ENCODE assay signal across 8 cellular contexts in the genomic region with DNA sequence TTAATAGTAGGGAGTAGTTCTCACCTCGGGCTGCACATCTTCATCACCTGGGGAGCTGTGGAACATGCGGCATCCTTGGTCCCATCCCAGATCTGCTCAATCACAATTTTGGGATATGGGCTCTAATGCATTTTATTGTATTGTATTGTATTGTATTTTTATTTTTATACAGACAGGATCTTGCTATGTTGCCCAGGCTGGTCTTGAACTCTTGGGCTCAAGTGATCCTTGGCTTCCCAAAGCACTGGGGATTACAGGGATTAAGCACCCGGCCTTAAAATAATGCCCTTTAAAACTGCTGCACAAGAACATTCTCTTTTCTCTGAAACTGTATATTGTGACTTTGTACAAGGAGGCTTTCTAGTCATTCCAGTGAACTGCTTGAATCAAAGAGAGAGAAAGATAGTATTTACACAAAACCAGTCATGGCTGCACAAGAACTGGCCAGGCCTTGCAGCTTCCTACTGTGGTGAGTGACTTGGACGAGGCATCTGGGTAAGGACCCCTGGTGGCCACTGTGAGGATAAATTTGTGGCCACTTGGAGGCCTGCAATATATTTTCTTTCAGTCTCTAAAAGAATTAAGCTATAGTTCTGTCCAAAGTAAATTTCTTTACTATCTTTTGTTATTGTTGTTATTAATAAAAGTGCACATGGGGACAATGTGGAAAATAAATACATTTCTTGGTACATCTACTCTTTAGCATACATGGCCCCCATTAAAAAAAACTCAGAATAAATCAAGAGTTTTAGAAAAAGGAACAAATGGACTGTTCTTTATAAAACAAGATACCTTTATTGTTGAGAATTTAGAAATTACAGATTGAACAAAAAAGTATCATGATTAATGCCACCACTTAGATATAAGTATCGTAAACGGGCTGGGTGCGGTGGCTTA. TPM values are rescaled to one million over a fixed set of nuclear protein-coding genes. Genes with fewer than 3 reads are reported as not detected.
DNase-seq lines count a peak whose midpoint lies in the region; ATAC-seq and TF ChIP-seq lines count a peak whose summit lies in the region.

No MANE protein-coding gene starts in this region.

- TF ChIP-seq CTCF in PC-9 (conservative IDR thresholded peaks at IDR 0.05) (peak; percentile 89), fibroblast of mammary gland (conservative IDR thresholded peaks at IDR 0.05; ENCODE audit: control insufficient read depth, insufficient read depth, low read depth, low read length) (peak; percentile 80), neural progenitor cell (IDR thresholded peaks at IDR 0.05) (peak; percentile 83), suprapubic skin (IDR thresholded peaks at IDR 0.05) (peak; percentile 70 to 76)

- H3K36me3 ChIP-seq in PC-9 (ENCODE audit: low read depth): no peaks in the 10 kb centered on the region
- no peaks in the 10 kb centered on the region for H3K36me3 ChIP-seq in neural progenitor cell
- H3K36me3 ChIP-seq in suprapubic skin: peaks cover 3% of the 10 kb centered on the region

- H3K9me3 Mint-ChIP-seq in activated T-cell treated with anti-CD3 and anti-CD28 coated beads, Interleukin-2, amount 50 U/mL, for 4 hours: no peaks in the 10 kb centered on the region
- peaks cover 2% of the 10 kb centered on the region for H3K9me3 Mint-ChIP-seq in neural progenitor cell

- no peak overlapping the region for H3K4me3 Mint-ChIP-seq in activated T-cell treated with anti-CD3 and anti-CD28 coated beads, Interleukin-2, amount 50 U/mL, for 4 hours
- H3K4me3 Mint-ChIP-seq in neural progenitor cell: no peak overlapping the region

- H3K27me3 ChIP-seq in PC-9 (ENCODE audit: insufficient read depth, low read depth) (no peaks in the 10 kb centered on the region), neural progenitor cell (no peaks in the 10 kb centered on the region), suprapubic skin (no peaks in the 10 kb centered on the region)

- POLR2A ChIA-PET in PC-9 (lab: Charles Lee; ENCODE audit: unreplicated experiment): interaction anchor here (0.5 to 0.9 kb wide), 3 partner anchors 87 to 557 kb away, joined by 3 to 4 read pairs (median 3); partner anchors contain the start of genes ARID4B and GGPS1

- H3K27ac ChIP-seq in PC-9: no peak overlapping the region
- H3K27ac ChIP-seq in neural progenitor cell: no peak overlapping the region
- no peak overlapping the region for H3K27ac ChIP-seq in suprapubic skin

- H3F3A ChIP-seq in PC-9 (ENCODE audit: insufficient read depth, low read depth) (peaks cover 35% of the 10 kb centered on the region), neural progenitor cell (ENCODE audit: low read depth) (peaks cover 16% of the 10 kb centered on the region)

- no peaks in the 10 kb centered on the region for H3K27me3 Mint-ChIP-seq in activated T-cell treated with anti-CD3 and anti-CD28 coated beads, Interleukin-2, amount 50 U/mL, for 4 hours (ENCODE audit: low read depth)
- H3K27me3 Mint-ChIP-seq in neural progenitor cell (ENCODE audit: insufficient read depth, low read depth): peaks cover 5% of the 10 kb centered on the region

- H4K20me1 ChIP-seq in PC-9 (ENCODE audit: insufficient read depth) (no peaks in the 10 kb centered on the region), neural progenitor cell (ENCODE audit: low read depth) (no peaks in the 10 kb centered on the region)

- H3K79me2 ChIP-seq in PC-9 (ENCODE audit: low read depth): no peaks in the 10 kb centered on the region
- peaks cover 7% of the 10 kb centered on the region for H3K79me2 ChIP-seq in neural progenitor cell (ENCODE audit: low read depth)

- no peak for TF ChIP-seq POLR2A in suprapubic skin (IDR thresholded peaks at IDR 0.05)

- H3K9me2 ChIP-seq in PC-9 (ENCODE audit: insufficient read depth): no peaks in the 10 kb centered on the region

- WGBS in suprapubic skin: 83% methylated on average over 7 of the region's 7 CpGs

- peak; percentile 64 for ATAC-seq in GM18907 (IDR thresholded peaks at IDR 0.05; ENCODE audit: unreplicated experiment)
- ATAC-seq in activated T-cell treated with anti-CD3 and anti-CD28 coated beads, Interleukin-2, amount 50 U/mL, for 4 hours: peak; percentile 77 to 78

- intact Hi-C loops in PC-9 (cut with micrococcal nuclease; ENCODE audit: unreplicated experiment): loop anchor here (1.0 to 5.0 kb wide), 5 partner anchors 48 to 1303 kb away; partner anchors contain the start of genes ARID4B, GGPS1 and TBCE

- TF ChIP-seq EP300 in suprapubic skin (IDR thresholded peaks at IDR 0.05): no peak

- H3K9ac ChIP-seq in neural progenitor cell: no peak overlapping the region

- DNase-seq in AG08396 (ENCODE audit: low spot score) (peak; percentile 77), HuH-7 (ENCODE audit: low spot score) (peak; percentile 77), PC-9 (peak; percentile 68 to 69), fibroblast of mammary gland (ENCODE audit: low read depth) (peak; percentile 86), neural progenitor cell (ENCODE audit: low spot score) (peak; percentile 82), suprapubic skin (ENCODE audit: low spot score in 2 of 2) (no peak)
- peak; percentile 49 for DNase-seq in activated T-cell treated with anti-CD3 and anti-CD28 coated beads, Interleukin-2, amount 50 U/mL, for 4 hours

- H3K4me3 ChIP-seq in PC-9: no peak overlapping the region
- no peak overlapping the region for H3K4me3 ChIP-seq in fibroblast of mammary gland (ENCODE audit: control insufficient read depth, low read depth, low read length)
- H3K4me3 ChIP-seq in neural progenitor cell: no peak overlapping the region
- H3K4me3 ChIP-seq in suprapubic skin: no peak overlapping the region

- no peak overlapping the region for H2AFZ ChIP-seq in PC-9
- no peak overlapping the region for H2AFZ ChIP-seq in neural progenitor cell (replicated peaks)

- no peaks in the 10 kb centered on the region for H3K9me3 ChIP-seq in PC-9 (ENCODE audit: insufficient read depth, low read depth)
- no peaks in the 10 kb centered on the region for H3K9me3 ChIP-seq in neural progenitor cell (ENCODE audit: low read depth)
- H3K9me3 ChIP-seq in suprapubic skin: no peaks in the 10 kb centered on the region

- H3K4me2 ChIP-seq in PC-9 (no peak overlapping the region), neural progenitor cell (no peak overlapping the region)

- no TSS peak for BruUV-seq in PC-9 (replicated peaks; lab: Mats Ljungman, UMichigan)

- H3K36me3 Mint-ChIP-seq in activated T-cell treated with anti-CD3 and anti-CD28 coated beads, Interleukin-2, amount 50 U/mL, for 4 hours (ENCODE audit: insufficient read depth): peaks cover 10% of the 10 kb centered on the region
- H3K36me3 Mint-ChIP-seq in neural progenitor cell: no peaks in the 10 kb centered on the region

- peaks cover 4% of the 10 kb centered on the region for H3K4me1 Mint-ChIP-seq in activated T-cell treated with anti-CD3 and anti-CD28 coated beads, Interleukin-2, amount 50 U/mL, for 4 hours (ENCODE audit: low read depth)
- H3K4me1 Mint-ChIP-seq in neural progenitor cell: no peaks in the 10 kb centered on the region

- CTCF ChIA-PET in PC-9 (lab: Charles Lee): interaction anchor here (0.6 to 1.1 kb wide), 10 partner anchors 48 to 320 kb away, joined by 3 to 7 read pairs (median 4); partner anchors contain the start of genes ARID4B, GGPS1 and TBCE

- no peak overlapping the region for H3K27ac Mint-ChIP-seq in neural progenitor cell

- H3K4me1 ChIP-seq in PC-9 (replicated peaks; ENCODE audit: insufficient read depth) (0 out of 2 replicates have a peak, but pooled peaks cover 5% of the 10 kb centered on the region), neural progenitor cell (no peaks in the 10 kb centered on the region), suprapubic skin (no peaks in the 10 kb centered on the region)

RNA-seq across cellular contexts. Expression of gene TBCE, which starts 48.0 kb away (rescaled TPM):
- total RNA-seq in PC-9 (2021) (18.9 and 22.8 TPM in 2 replicates), neural progenitor cell (ENCODE audit: low replicate concordance) (29.8 and 41.3 TPM in 2 replicates), suprapubic skin (10 to 100 TPM; 12.0 to 33.3 (median 21.1) TPM)
- 10 to 100 TPM; 20.4 to 24.7 (median 23.9) TPM for total RNA-seq in activated T-cell treated with anti-CD3 and anti-CD28 coated beads, Interleukin-2, amount 50 U/mL, for 4 hours

Comparison
In these comparisons a context has a peak if more than half of its experiments do, and no peak if none do; other contexts are left out.
1. DNase-seq: peak in AG08396 (single experiment), HuH-7 (single experiment), PC-9 (2 of 2), activated T-cell treated with anti-CD3 and anti-CD28 coated beads, Interleukin-2, amount 50 U/mL, for 4 hours (single experiment), fibroblast of mammary gland (single experiment) and neural progenitor cell (single experiment); none in suprapubic skin (0 of 2).
2. Peak in every context shown above with its lines, with median percentiles within 50 percentile points of each other: CTCF ChIP-seq.